In the genomic region with DNA sequence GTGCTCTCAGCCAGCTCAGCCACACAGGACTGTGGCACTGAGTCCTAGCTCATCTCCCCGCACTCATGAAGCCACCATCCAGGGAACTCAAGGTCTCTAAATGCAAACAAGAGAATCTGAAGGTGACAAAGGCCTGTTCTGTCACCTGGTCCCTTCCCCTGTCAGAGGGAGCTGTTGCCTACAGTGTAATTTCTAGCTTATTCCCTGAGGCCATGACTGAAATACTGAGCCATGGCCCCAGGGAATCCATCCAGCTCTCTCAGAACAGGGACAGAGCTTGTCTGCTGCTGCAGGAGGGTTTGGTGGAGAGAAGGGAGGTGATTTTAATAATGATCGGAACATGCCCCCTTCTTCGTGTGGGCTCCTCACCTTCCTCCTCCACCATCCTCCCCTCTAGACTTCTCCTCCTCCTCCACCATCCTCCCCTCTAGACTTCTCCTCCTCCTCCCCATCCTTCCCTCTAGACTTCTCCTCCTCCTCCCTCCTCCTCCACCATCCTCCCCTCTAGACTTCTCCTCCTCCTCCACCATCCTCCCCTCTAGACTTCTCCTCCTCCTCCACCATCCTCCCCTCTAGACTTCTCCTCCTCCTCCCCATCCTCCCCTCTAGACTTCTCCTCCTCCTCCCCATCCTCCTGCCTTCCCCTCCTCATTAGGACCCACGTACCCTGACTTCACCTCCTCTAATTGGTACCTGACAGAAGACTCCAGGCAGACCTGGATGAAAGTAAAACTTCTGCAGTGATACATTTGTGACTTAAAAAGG, we compare ENCODE assay signal across 9 cellular contexts.
DNase-seq lines count a peak whose midpoint lies in the region; ATAC-seq and TF ChIP-seq lines count a peak whose summit lies in the region.
"Had no signal": no experiment of that assay in that cellular context is flagged by ENCODE, and none has a peak within 500 bp of the region (broad histone marks: within the 10 kb centered on the region; RNA-seq: fewer than 3 reads in every experiment).

No MANE protein-coding gene starts in this region.

- no peaks in the 10 kb centered on the region for H3K4me1 Mint-ChIP-seq in Caco-2 (ENCODE audit: low read depth, unreplicated experiment)

- H3K56ac ChIP-seq in mesendoderm (ENCODE audit: low read length) = no peak overlapping the region

- H3K27ac Mint-ChIP-seq in Caco-2 (ENCODE audit: unreplicated experiment) = no peak overlapping the region

- H3K23ac ChIP-seq in mesendoderm (ENCODE audit: low read length) = no peak overlapping the region

- H3K4me3 ChIP-seq in Caco-2 (ENCODE audit: low read depth, low read length) (no peak overlapping the region), cardiac fibroblast (replicated peaks in 1 of 2; ENCODE audit: low read depth in 2 of 2, low read length in 2 of 2) (no peak overlapping the region), mesendoderm (ENCODE audit: low read length) (no peak overlapping the region), BE2C (ENCODE audit: low read depth, low read length) (no peak overlapping the region)
- H3K4me3 ChIP-seq: psoas muscle had no signal

- H3K4me1 ChIP-seq in Caco-2 (no peaks in the 10 kb centered on the region), mesendoderm (ENCODE audit: control insufficient read depth, low read depth, low read length) (no peaks in the 10 kb centered on the region), BE2C (no peaks in the 10 kb centered on the region)
- H3K4me1 ChIP-seq: psoas muscle had no signal

- no peaks in the 10 kb centered on the region for H3K79me1 ChIP-seq in mesendoderm (ENCODE audit: low read length)

- DNase-seq in Caco-2 (peak; percentile 37 to 66), KBM-7 (peak; percentile 5), cardiac fibroblast (ENCODE audit: low read depth in 2 of 2) (peak; percentile 14 to 65), mesendoderm (peak; percentile 62), epidermal melanocyte (ENCODE audit: insufficient read length, low spot score) (no peak), BE2C (no peak), T-helper 9 cell (no peak)
- DNase-seq: psoas muscle had no signal

- H3K4me3 Mint-ChIP-seq in Caco-2 (ENCODE audit: unreplicated experiment) = no peak overlapping the region

- H3K36me3 ChIP-seq in Caco-2 (ENCODE audit: control insufficient read depth, insufficient read depth, low read length) (no peaks in the 10 kb centered on the region), mesendoderm (ENCODE audit: control insufficient read depth, insufficient read depth, low read length) (no peaks in the 10 kb centered on the region), BE2C (no peaks in the 10 kb centered on the region)

- H3K4me2 ChIP-seq in mesendoderm (ENCODE audit: low read length) = no peak overlapping the region

- H2BK15ac ChIP-seq in mesendoderm (replicated peaks; ENCODE audit: low read depth) = no peak overlapping the region

- no peak overlapping the region for H3K18ac ChIP-seq in mesendoderm (ENCODE audit: low read length)

- H2AK5ac ChIP-seq in mesendoderm (ENCODE audit: low read length) = no peak overlapping the region

- H3K27ac ChIP-seq in mesendoderm (ENCODE audit: low read depth, low read length) = no peak overlapping the region
- H3K27ac ChIP-seq: psoas muscle had no signal

- H2BK5ac ChIP-seq in mesendoderm (ENCODE audit: low read length) = no peak overlapping the region

- H4K5ac ChIP-seq in mesendoderm (ENCODE audit: low read length) = no peak overlapping the region

- H3K79me2 ChIP-seq in mesendoderm (ENCODE audit: control insufficient read depth, insufficient read depth, low read length) = no peaks in the 10 kb centered on the region

- no TSS peak for BruUV-seq in Caco-2 (replicated peaks; lab: Mats Ljungman, UMichigan)

- H3K9me3 Mint-ChIP-seq in Caco-2 (ENCODE audit: unreplicated experiment) = no peaks in the 10 kb centered on the region

- no peak overlapping the region for H2BK120ac ChIP-seq in mesendoderm (ENCODE audit: low read depth, low read length)

- H3K9ac ChIP-seq in mesendoderm (ENCODE audit: low read length) = no peak overlapping the region

- no CpG with 5 or more reads among the region's 4 CpGs for WGBS in mesendoderm (ENCODE audit: extremely low coverage, insufficient coverage, low lambda C conversion rate)

- CTCF ChIA-PET in Caco-2 (lab: Charles Lee) = no interaction called here

- no peak overlapping the region for H4K8ac ChIP-seq in mesendoderm (ENCODE audit: low read depth, low read length)

- intact Hi-C loops in Caco-2 (cut with micrococcal nuclease; ENCODE audit: unreplicated experiment) = no loop called here

- H3K9me3 ChIP-seq in Caco-2 (no peaks in the 10 kb centered on the region), BE2C (no peaks in the 10 kb centered on the region; the same call in 1 of the 2 replicates)
- H3K9me3 ChIP-seq: psoas muscle had no signal

- POLR2A ChIA-PET in Caco-2 (lab: Charles Lee) = no interaction called here

- ATAC-seq in HG02840 (IDR thresholded peaks at IDR 0.05; ENCODE audit: low FRiP score, unreplicated experiment) = no peak

- H3K27me3 ChIP-seq in Caco-2 (replicated peaks; ENCODE audit: control insufficient read depth, insufficient read depth, low read length) = no peaks in the 10 kb centered on the region
- no peaks in the 10 kb centered on the region for H3K27me3 ChIP-seq in mesendoderm (ENCODE audit: insufficient read depth, low read length, poor library complexity)
- no peaks in the 10 kb centered on the region for H3K27me3 ChIP-seq in BE2C

- in situ Hi-C loops in KBM-7 (cut with MboI; ENCODE audit: low pct_unique_long_range_greater_than_20kb, low sequenced_read_pairs) = no loop called here

- H3K36me3 Mint-ChIP-seq in Caco-2 (ENCODE audit: insufficient read depth, unreplicated experiment) = no peaks in the 10 kb centered on the region

- TF ChIP-seq CTCF in Caco-2 (IDR thresholded peaks at IDR 0.05; ENCODE audit: insufficient read depth in 1 of 2, low read depth in 1 of 2, low read length in 1 of 2, severe bottlenecking in 1 of 2, unreplicated experiment in 1 of 2) (no peak), cardiac fibroblast (IDR thresholded peaks at IDR 0.05; ENCODE audit: low read depth, low read length) (no peak), BE2C (IDR thresholded peaks at IDR 0.05; ENCODE audit: low read depth, low read length) (no peak)

- H3K27me3 Mint-ChIP-seq in Caco-2 (ENCODE audit: insufficient read depth, unreplicated experiment) = peaks cover 22% of the 10 kb centered on the region

- no peak overlapping the region for H3K4ac ChIP-seq in mesendoderm (ENCODE audit: low read depth, low read length)

Comparison
In these comparisons a context has a peak if more than half of its experiments do, and no peak if none do; other contexts are left out.
1. DNase-seq: peak in Caco-2 (2 of 2), KBM-7 (single experiment), cardiac fibroblast (2 of 2) and mesendoderm (single experiment); none in epidermal melanocyte (single experiment), BE2C (single experiment) and T-helper 9 cell (single experiment).